9 cellular contexts compared by ENCODE assay signal in genomic region chr19:15324791-15325519, GRCh38. TPM values are rescaled to one million over a fixed set of nuclear protein-coding genes. Genes with fewer than 3 reads are reported as not detected.
DNase-seq lines count a peak whose midpoint lies in the region; ATAC-seq and TF ChIP-seq lines count a peak whose summit lies in the region.
"Had no signal": no experiment of that assay in that cellular context is flagged by ENCODE, and none has a peak within 500 bp of the region (broad histone marks: within the 10 kb centered on the region; RNA-seq: fewer than 3 reads in every experiment).

No MANE protein-coding gene starts in this region.

- H3K27ac Mint-ChIP-seq in central memory CD8-positive, alpha-beta T cell (ENCODE audit: low read depth) = peak overlapping the region; percentile 2
- H3K27ac Mint-ChIP-seq in mesothelial cell of epicardium (peak overlapping the region; percentile 73), type B pancreatic cell (peak overlapping the region; percentile 83)

- H3K27me3 Mint-ChIP-seq in activated T-cell treated with anti-CD3 and anti-CD28 coated beads, Interleukin-2, amount 50 U/mL, for 4 hours (ENCODE audit: low read depth) = no peaks in the 10 kb centered on the region
- no peaks in the 10 kb centered on the region for H3K27me3 Mint-ChIP-seq in central memory CD8-positive, alpha-beta T cell
- H3K27me3 Mint-ChIP-seq in mesothelial cell of epicardium (ENCODE audit: low read depth) (no peaks in the 10 kb centered on the region), type B pancreatic cell (no peaks in the 10 kb centered on the region)

- ATAC-seq in activated T-cell treated with anti-CD3 and anti-CD28 coated beads, Interleukin-2, amount 50 U/mL, for 4 hours = peak; percentile 24 to 41
- peak; percentile 34 for ATAC-seq in central memory CD8-positive, alpha-beta T cell (replicated peaks; ENCODE audit: extremely low read depth, poor library complexity, severe bottlenecking)
- no peak for ATAC-seq in GM21515 (IDR thresholded peaks at IDR 0.05; ENCODE audit: unreplicated experiment)

- peaks cover 89% of the 10 kb centered on the region for H3K4me1 Mint-ChIP-seq in activated T-cell treated with anti-CD3 and anti-CD28 coated beads, Interleukin-2, amount 50 U/mL, for 4 hours (ENCODE audit: low read depth)
- H3K4me1 Mint-ChIP-seq in central memory CD8-positive, alpha-beta T cell = peaks cover 87% of the 10 kb centered on the region
- H3K4me1 Mint-ChIP-seq in mesothelial cell of epicardium = peaks cover 74% of the 10 kb centered on the region
- H3K4me1 Mint-ChIP-seq in type B pancreatic cell (ENCODE audit: unreplicated experiment) = peaks cover 76% of the 10 kb centered on the region

- H3K36me3 Mint-ChIP-seq in activated T-cell treated with anti-CD3 and anti-CD28 coated beads, Interleukin-2, amount 50 U/mL, for 4 hours (ENCODE audit: insufficient read depth) = peaks cover 14% of the 10 kb centered on the region
- H3K36me3 Mint-ChIP-seq in central memory CD8-positive, alpha-beta T cell (ENCODE audit: insufficient read depth) = peaks cover 11% of the 10 kb centered on the region
- H3K36me3 Mint-ChIP-seq in mesothelial cell of epicardium (no peaks in the 10 kb centered on the region), type B pancreatic cell (peaks cover 18% of the 10 kb centered on the region)

- H3K9me3 Mint-ChIP-seq in activated T-cell treated with anti-CD3 and anti-CD28 coated beads, Interleukin-2, amount 50 U/mL, for 4 hours = no peaks in the 10 kb centered on the region
- no peaks in the 10 kb centered on the region for H3K9me3 Mint-ChIP-seq in central memory CD8-positive, alpha-beta T cell
- no peaks in the 10 kb centered on the region for H3K9me3 Mint-ChIP-seq in mesothelial cell of epicardium
- peaks cover 10% of the 10 kb centered on the region for H3K9me3 Mint-ChIP-seq in type B pancreatic cell

- H3K4me3 Mint-ChIP-seq in activated T-cell treated with anti-CD3 and anti-CD28 coated beads, Interleukin-2, amount 50 U/mL, for 4 hours = peak overlapping the region; percentile 47
- peak overlapping the region; percentile 49 for H3K4me3 Mint-ChIP-seq in central memory CD8-positive, alpha-beta T cell
- H3K4me3 Mint-ChIP-seq in mesothelial cell of epicardium (no peak overlapping the region), type B pancreatic cell (peak overlapping the region; percentile 3)

- no peak for DNase-seq in activated T-cell treated with anti-CD3 and anti-CD28 coated beads, Interleukin-2, amount 50 U/mL, for 4 hours
- DNase-seq in activated T-cell treated with anti-CD3 and anti-CD28 coated beads, Interleukin-2, amount 50 U/mL, for 1 hour = no peak
- no peak for DNase-seq in central memory CD8-positive, alpha-beta T cell (ENCODE audit: low spot score in 2 of 2)
- DNase-seq in mesothelial cell of epicardium (ENCODE audit: low spot score in 2 of 2, unreplicated experiment in 2 of 2) (no peak), type B pancreatic cell (ENCODE audit: extremely low spot score, unreplicated experiment) (no peak), hepatic stellate cell (ENCODE audit: low spot score) (no peak), NCI-H748 (lab: John Stamatoyannopoulos, UW; ENCODE audit: unreplicated experiment) (no peak)
- DNase-seq: COR-L47 had no signal

- TF ChIP-seq CTCF in mesothelial cell of epicardium (IDR thresholded peaks at IDR 0.05; ENCODE audit: unreplicated experiment) (no peak), type B pancreatic cell (conservative IDR thresholded peaks at IDR 0.05) (no peak)

RNA-seq across cellular contexts. Expression of gene BRD4, which starts 7.4 kb away (rescaled TPM):
- 100 to 1,000 TPM; 102 to 113 (median 112) TPM for total RNA-seq in activated T-cell treated with anti-CD3 and anti-CD28 coated beads, Interleukin-2, amount 50 U/mL, for 4 hours
- total RNA-seq in mesothelial cell of epicardium = 148 to 153 TPM (median 152 TPM) in 3 replicates
- 108 and 123 TPM in 2 replicates for total RNA-seq in type B pancreatic cell (ENCODE audit: low replicate concordance)

RNA-seq across cellular contexts. Expression of gene AKAP8, which starts 54.6 kb away (rescaled TPM):
- 10 to 100 TPM; 83.0 to 88.8 (median 88.0) TPM for total RNA-seq in activated T-cell treated with anti-CD3 and anti-CD28 coated beads, Interleukin-2, amount 50 U/mL, for 4 hours
- total RNA-seq in mesothelial cell of epicardium (42.6 to 47.2 TPM (median 43.5 TPM) in 3 replicates), type B pancreatic cell (ENCODE audit: low replicate concordance) (34.8 and 37.0 TPM in 2 replicates)

Comparison
In these comparisons a context has a peak if more than half of its experiments do, and no peak if none do; other contexts are left out.
1. H3K27ac Mint-ChIP-seq: peak in every context shown above with its lines; median percentile 83 in type B pancreatic cell; 73 in mesothelial cell of epicardium; 2 in central memory CD8-positive, alpha-beta T cell.